ENCODE assay signal across 9 cellular contexts in genomic region chr12:1217191-1217949, GRCh38.
DNase-seq lines count a peak whose midpoint lies in the region; ATAC-seq and TF ChIP-seq lines count a peak whose summit lies in the region.
"Had no signal": no experiment of that assay in that cellular context is flagged by ENCODE, and none has a peak within 500 bp of the region (broad histone marks: within the 10 kb centered on the region; RNA-seq: fewer than 3 reads in every experiment).

No MANE protein-coding gene starts in this region.

- POLR2A ChIA-PET in Panc1 (lab: Charles Lee) = no interaction called here

- H3K9me3 ChIP-seq in Panc1 (ENCODE audit: control insufficient read depth, insufficient read depth, low read depth, low read length) = no peaks in the 10 kb centered on the region

- intact Hi-C loops in Panc1 (cut with micrococcal nuclease; ENCODE audit: unreplicated experiment) = no loop called here

- in situ Hi-C loops in Panc1 (cut with HindIII; ENCODE audit: low pct_unique_long_range_greater_than_20kb, low sequenced_read_pairs) = no loop called here

- CTCF ChIA-PET in Panc1 (lab: Charles Lee) = no interaction called here

- H3K4me1 ChIP-seq in Panc1 (ENCODE audit: control insufficient read depth, insufficient read depth, low read length) = peaks cover 24% of the 10 kb centered on the region

- H3K4me3 ChIP-seq in Panc1 (ENCODE audit: low read depth in 2 of 2, low read length in 2 of 2) (no peak overlapping the region), retinal pigment epithelial cell (ENCODE audit: low read length) (peak overlapping the region; percentile 7)

- TF ChIP-seq CTCF in Panc1 (IDR thresholded peaks at IDR 0.05) (no peak), retinal pigment epithelial cell (conservative IDR thresholded peaks at IDR 0.05; ENCODE audit: low read depth, low read length) (no peak)

- H3K27me3 ChIP-seq in Panc1 (ENCODE audit: control insufficient read depth, insufficient read depth, low read length) = no peaks in the 10 kb centered on the region

- BruUV-seq in Panc1 (replicated peaks; lab: Mats Ljungman, UMichigan) = no TSS peak

- no peaks in the 10 kb centered on the region for H3K36me3 ChIP-seq in Panc1 (ENCODE audit: control insufficient read depth, insufficient read depth, low read length)

- peak overlapping the region; percentile 23; the same call in 1 of the 2 replicates for H3K27ac ChIP-seq in Panc1 (ENCODE audit: low read length)

- DNase-seq in EL (peak; percentile 83), Panc1 (ENCODE audit: low read depth, low spot score) (peak; percentile 28), fibroblast of peridontal ligament (ENCODE audit: extremely low read depth) (peak; percentile 70), retinal pigment epithelial cell (ENCODE audit: low read depth) (peak; percentile 69), NCI-H446 treated with DMSO at 0.1 percent for 48 hours (lab: John Stamatoyannopoulos, UW) (no peak), Ammon's horn (ENCODE audit: low spot score) (no peak)
- DNase-seq: NCI-H187 treated with DMSO at 0.1 percent for 48 hours had no signal

- ATAC-seq in Panc1 (peak; percentile 88), HG03139 (IDR thresholded peaks at IDR 0.05; ENCODE audit: unreplicated experiment) (no peak), HG03378 (IDR thresholded peaks at IDR 0.05; ENCODE audit: unreplicated experiment) (no peak)

Comparison
In these comparisons a context has a peak if more than half of its experiments do, and no peak if none do; other contexts are left out.
1. DNase-seq: peak in EL (single experiment), Panc1 (single experiment), fibroblast of peridontal ligament (single experiment) and retinal pigment epithelial cell (single experiment); none in NCI-H446 treated with DMSO at 0.1 percent for 48 hours (single experiment) and Ammon's horn (single experiment).